15 cellular contexts compared by ENCODE assay signal in genomic region chr6:108667984-108668383, GRCh38.
A peak's percentile ranks its signal among the peaks of the same experiment; 100 is the strongest.
DNase-seq lines count a peak whose midpoint lies in the region; TF ChIP-seq lines count a peak whose summit lies in the region.
"Had no signal": no experiment of that assay in that cellular context is flagged by ENCODE, and none has a peak within 500 bp of the region (broad histone marks: within the 10 kb centered on the region; RNA-seq: fewer than 3 reads in every experiment).

No MANE protein-coding gene starts in this region.

- no peak overlapping the region for H3K4me3 ChIP-seq in HEK293 (ENCODE audit: low read depth, low read length)
- no peak overlapping the region for H3K4me3 ChIP-seq in cardiac fibroblast (replicated peaks in 1 of 2; ENCODE audit: low read depth in 2 of 2, low read length in 2 of 2)
- no peak overlapping the region for H3K4me3 ChIP-seq in colonic mucosa

- intact Hi-C loops in colonic mucosa (cut with DNase I), result no loop called here
- intact Hi-C loops in activated CD4-positive, alpha-beta T cell treated with anti-CD3 and anti-CD28 coated beads, Interleukin-2, amount 10 ng/mL, durations not matched to agents 24 days and 14 days (cut with micrococcal nuclease), result loop anchor here (1.0 kb wide), 1 partner anchor 206 kb away; no protein-coding TSS in a partner anchor
- intact Hi-C loops in activated T-helper 1 cell treated with anti-CD3 and anti-CD28 coated beads, Interleukin-12 subunit alpha, Interleukin-12 subunit beta, Interleukin-2, Interleukin-4 antibody, amounts not matched to agents 30 ng/mL and 10 ng/mL and 1 ng/mL, durations not matched to agents 14 hours and 24 hours and 36 hours (cut with micrococcal nuclease), result no loop called here

- H3K9me3 ChIP-seq in HEK293 (ENCODE audit: control insufficient read depth, insufficient read depth, low read depth, low read length) (no peaks in the 10 kb centered on the region), colonic mucosa (no peaks in the 10 kb centered on the region)

- TF ChIP-seq CTCF in HEK293 (tag by site-specific recombination; IDR thresholded peaks at IDR 0.05) (no peak), cardiac fibroblast (IDR thresholded peaks at IDR 0.05; ENCODE audit: low read depth, low read length) (no peak), colonic mucosa (IDR thresholded peaks at IDR 0.05) (no peak)

- DNase-seq in cardiac fibroblast (ENCODE audit: low read depth in 2 of 2), result peak; percentile 44 to 74
- DNase-seq in hippocampal formation (lab: John Stamatoyannopoulos, UW), result peak; percentile 13 to 26
- DNase-seq in renal cortical epithelial cell (ENCODE audit: low read depth), result peak; percentile 64
- no peak for DNase-seq in colonic mucosa
- DNase-seq in activated CD4-positive, alpha-beta T cell treated with anti-CD3 and anti-CD28 coated beads, Interleukin-2, amount 10 ng/mL, durations not matched to agents 24 days and 14 days, result no peak
- no peak for DNase-seq in activated T-helper 1 cell treated with anti-CD3 and anti-CD28 coated beads, Interleukin-12 subunit alpha, Interleukin-12 subunit beta, Interleukin-2, Interleukin-4 antibody, amounts not matched to agents 30 ng/mL and 10 ng/mL and 1 ng/mL, durations not matched to agents 14 hours and 24 hours and 36 hours (ENCODE audit: low spot score)
- no peak for DNase-seq in T-helper 2 cell treated with Interferon-gamma antibody and Interleukin-4, amounts not matched to agents 5 μg/mL and 100 μg/mL, for 36 hours (ENCODE audit: low spot score)
- DNase-seq: activated CD4-positive, alpha-beta T cell treated with anti-CD3 and anti-CD28 coated beads for 4 hours; EL; KBM-7; left colon; NCI-H2029; stimulated activated CD4-positive, alpha-beta T cell treated with anti-CD3 and anti-CD28 coated beads, Interleukin-4, amount 100 ng/mL, for 1 hour had no signal

- CTCF ChIA-PET in HEK293 (lab: Yijun Ruan, JAX), result interaction anchor here (0.5 to 1.5 kb wide), 2 partner anchors 15 to 114 kb away, joined by 3 to 5 read pairs; no protein-coding TSS in a partner anchor

- POLR2A ChIA-PET in HEK293 (lab: Yijun Ruan, JAX), result interaction anchor here (0.9 to 1.3 kb wide), 3 partner anchors 9 to 110 kb away, joined by 3 to 4 read pairs (median 3); no protein-coding TSS in a partner anchor

- H3K4me3 Mint-ChIP-seq in activated CD4-positive, alpha-beta T cell treated with anti-CD3 and anti-CD28 coated beads, Interleukin-2, amount 10 ng/mL, durations not matched to agents 24 days and 14 days, result no peak overlapping the region
- no peak overlapping the region for H3K4me3 Mint-ChIP-seq in activated T-helper 1 cell treated with anti-CD3 and anti-CD28 coated beads, Interleukin-12 subunit alpha, Interleukin-12 subunit beta, Interleukin-2, Interleukin-4 antibody, amounts not matched to agents 30 ng/mL and 10 ng/mL and 1 ng/mL, durations not matched to agents 14 hours and 24 hours and 36 hours
- H3K4me3 Mint-ChIP-seq in T-helper 2 cell treated with Interferon-gamma antibody and Interleukin-4, amounts not matched to agents 5 μg/mL and 100 μg/mL, for 36 hours, result no peak overlapping the region
- H3K4me3 Mint-ChIP-seq: stimulated activated naive CD8-positive, alpha-beta T cell treated with anti-CD3 and anti-CD28 coated beads, Interleukin-15, Interleukin-2, amounts not matched to agents 100 ng/mL and 50 ng/mL, for 24 hours had no signal

- no peaks in the 10 kb centered on the region for H3K27me3 ChIP-seq in colonic mucosa

- no peak overlapping the region for H3K9ac ChIP-seq in colonic mucosa (ENCODE audit: low read depth in 2 of 2, low read length in 2 of 2)

- peaks cover 6% of the 10 kb centered on the region for H3K4me1 Mint-ChIP-seq in activated CD4-positive, alpha-beta T cell treated with anti-CD3 and anti-CD28 coated beads, Interleukin-2, amount 10 ng/mL, durations not matched to agents 24 days and 14 days
- H3K4me1 Mint-ChIP-seq in activated T-helper 1 cell treated with anti-CD3 and anti-CD28 coated beads, Interleukin-12 subunit alpha, Interleukin-12 subunit beta, Interleukin-2, Interleukin-4 antibody, amounts not matched to agents 30 ng/mL and 10 ng/mL and 1 ng/mL, durations not matched to agents 14 hours and 24 hours and 36 hours (ENCODE audit: low read depth), result peaks cover 9% of the 10 kb centered on the region
- H3K4me1 Mint-ChIP-seq in T-helper 2 cell treated with Interferon-gamma antibody and Interleukin-4, amounts not matched to agents 5 μg/mL and 100 μg/mL, for 36 hours (ENCODE audit: low read depth), result peaks cover 14% of the 10 kb centered on the region

- H3K9me3 Mint-ChIP-seq in activated CD4-positive, alpha-beta T cell treated with anti-CD3 and anti-CD28 coated beads, Interleukin-2, amount 10 ng/mL, durations not matched to agents 24 days and 14 days, result no peaks in the 10 kb centered on the region
- H3K9me3 Mint-ChIP-seq in activated T-helper 1 cell treated with anti-CD3 and anti-CD28 coated beads, Interleukin-12 subunit alpha, Interleukin-12 subunit beta, Interleukin-2, Interleukin-4 antibody, amounts not matched to agents 30 ng/mL and 10 ng/mL and 1 ng/mL, durations not matched to agents 14 hours and 24 hours and 36 hours, result no peaks in the 10 kb centered on the region
- no peaks in the 10 kb centered on the region for H3K9me3 Mint-ChIP-seq in T-helper 2 cell treated with Interferon-gamma antibody and Interleukin-4, amounts not matched to agents 5 μg/mL and 100 μg/mL, for 36 hours
- H3K9me3 Mint-ChIP-seq: stimulated activated naive CD8-positive, alpha-beta T cell treated with anti-CD3 and anti-CD28 coated beads, Interleukin-15, Interleukin-2, amounts not matched to agents 100 ng/mL and 50 ng/mL, for 24 hours had no signal

- no peak overlapping the region for H3K27ac Mint-ChIP-seq in activated CD4-positive, alpha-beta T cell treated with anti-CD3 and anti-CD28 coated beads, Interleukin-2, amount 10 ng/mL, durations not matched to agents 24 days and 14 days
- no peak overlapping the region for H3K27ac Mint-ChIP-seq in activated T-helper 1 cell treated with anti-CD3 and anti-CD28 coated beads, Interleukin-12 subunit alpha, Interleukin-12 subunit beta, Interleukin-2, Interleukin-4 antibody, amounts not matched to agents 30 ng/mL and 10 ng/mL and 1 ng/mL, durations not matched to agents 14 hours and 24 hours and 36 hours
- H3K27ac Mint-ChIP-seq in T-helper 2 cell treated with Interferon-gamma antibody and Interleukin-4, amounts not matched to agents 5 μg/mL and 100 μg/mL, for 36 hours, result no peak overlapping the region

- H3K36me3 ChIP-seq in HEK293 (ENCODE audit: control insufficient read depth in 2 of 2, insufficient read depth in 1 of 2, low read length in 2 of 2) (peaks cover 8 to 16% of the 10 kb centered on the region in 2 experiments; a peak in 2 of 3 replicates), colonic mucosa (no peaks in the 10 kb centered on the region)

- no peak overlapping the region for H3K27ac ChIP-seq in HEK293 (ENCODE audit: extremely low read depth, low read depth, low read length)
- no peak overlapping the region for H3K27ac ChIP-seq in colonic mucosa

- peaks cover 10% of the 10 kb centered on the region for H3K36me3 Mint-ChIP-seq in activated CD4-positive, alpha-beta T cell treated with anti-CD3 and anti-CD28 coated beads, Interleukin-2, amount 10 ng/mL, durations not matched to agents 24 days and 14 days (ENCODE audit: low read depth)
- peaks cover 4% of the 10 kb centered on the region for H3K36me3 Mint-ChIP-seq in activated T-helper 1 cell treated with anti-CD3 and anti-CD28 coated beads, Interleukin-12 subunit alpha, Interleukin-12 subunit beta, Interleukin-2, Interleukin-4 antibody, amounts not matched to agents 30 ng/mL and 10 ng/mL and 1 ng/mL, durations not matched to agents 14 hours and 24 hours and 36 hours (ENCODE audit: low read depth)
- H3K36me3 Mint-ChIP-seq in T-helper 2 cell treated with Interferon-gamma antibody and Interleukin-4, amounts not matched to agents 5 μg/mL and 100 μg/mL, for 36 hours (ENCODE audit: low read depth), result peaks cover 12% of the 10 kb centered on the region

- H3K4me1 ChIP-seq in HEK293 (ENCODE audit: control insufficient read depth, insufficient read depth, low read length) (peaks cover 16% of the 10 kb centered on the region), colonic mucosa (peaks cover 3% of the 10 kb centered on the region)

- no peaks in the 10 kb centered on the region for H3K27me3 Mint-ChIP-seq in activated CD4-positive, alpha-beta T cell treated with anti-CD3 and anti-CD28 coated beads, Interleukin-2, amount 10 ng/mL, durations not matched to agents 24 days and 14 days
- H3K27me3 Mint-ChIP-seq in activated T-helper 1 cell treated with anti-CD3 and anti-CD28 coated beads, Interleukin-12 subunit alpha, Interleukin-12 subunit beta, Interleukin-2, Interleukin-4 antibody, amounts not matched to agents 30 ng/mL and 10 ng/mL and 1 ng/mL, durations not matched to agents 14 hours and 24 hours and 36 hours (ENCODE audit: insufficient read depth), result peaks cover 4% of the 10 kb centered on the region
- H3K27me3 Mint-ChIP-seq in T-helper 2 cell treated with Interferon-gamma antibody and Interleukin-4, amounts not matched to agents 5 μg/mL and 100 μg/mL, for 36 hours (ENCODE audit: low read depth), result peaks cover 12% of the 10 kb centered on the region
- H3K27me3 Mint-ChIP-seq: stimulated activated naive CD8-positive, alpha-beta T cell treated with anti-CD3 and anti-CD28 coated beads, Interleukin-15, Interleukin-2, amounts not matched to agents 100 ng/mL and 50 ng/mL, for 24 hours had no signal

TF ChIP-seq in HEK293, 187 proteins besides CTCF, POLR2A, EP300 and RAD21 (continues in another document):
- TF ChIP-seq ZBTB21 (tag by site-specific recombination; IDR thresholded peaks at IDR 0.05) (no peak), KLF7 (tag by site-specific recombination; IDR thresholded peaks at IDR 0.05; ENCODE audit: borderline replicate concordance) (no peak), ZNF169 (tag by site-specific recombination; IDR thresholded peaks at IDR 0.05) (no peak), BCL6B (tag by site-specific recombination; IDR thresholded peaks at IDR 0.05) (peak; percentile 93)

Comparison
In these comparisons a context has a peak if more than half of its experiments do, and no peak if none do; other contexts are left out.
1. DNase-seq: peak in cardiac fibroblast (2 of 2), hippocampal formation (2 of 2) and renal cortical epithelial cell (single experiment); none in colonic mucosa (single experiment), activated CD4-positive, alpha-beta T cell treated with anti-CD3 and anti-CD28 coated beads, Interleukin-2, amount 10 ng/mL, durations not matched to agents 24 days and 14 days (single experiment), activated T-helper 1 cell treated with anti-CD3 and anti-CD28 coated beads, Interleukin-12 subunit alpha, Interleukin-12 subunit beta, Interleukin-2, Interleukin-4 antibody, amounts not matched to agents 30 ng/mL and 10 ng/mL and 1 ng/mL, durations not matched to agents 14 hours and 24 hours and 36 hours (single experiment) and T-helper 2 cell treated with Interferon-gamma antibody and Interleukin-4, amounts not matched to agents 5 μg/mL and 100 μg/mL, for 36 hours (single experiment).